ENCODE assay signal across 8 cellular contexts in genomic region chrX:40006025-40007017, GRCh38.
DNase-seq lines count a peak whose midpoint lies in the region; ATAC-seq and TF ChIP-seq lines count a peak whose summit lies in the region.
"Had no signal": no experiment of that assay in that cellular context is flagged by ENCODE, and none has a peak within 500 bp of the region (broad histone marks: within the 10 kb centered on the region; RNA-seq: fewer than 3 reads in every experiment).

No MANE protein-coding gene starts in this region.

- peak overlapping the region; percentile 13 to 26 (median 20) for H3K4me3 ChIP-seq in stomach

- H3K9me3 ChIP-seq in stomach, result peaks cover 0 to 4% (median 0%) of the 10 kb centered on the region in 4 donors

- peak overlapping the region; percentile 40 for H3K4me3 Mint-ChIP-seq in activated naive CD4-positive, alpha-beta T cell treated with anti-CD3 and anti-CD28 coated beads, Interleukin-2, amount 10 ng/mL, durations not matched to agents 7 days and 5 days

- no peak overlapping the region for H3K27ac Mint-ChIP-seq in activated naive CD4-positive, alpha-beta T cell treated with anti-CD3 and anti-CD28 coated beads, Interleukin-2, amount 10 ng/mL, durations not matched to agents 7 days and 5 days

- TF ChIP-seq POLR2A in stomach (IDR thresholded peaks at IDR 0.05), result no peak

- CTCF ChIA-PET in activated naive CD4-positive, alpha-beta T cell treated with anti-CD3 and anti-CD28 coated beads, Interleukin-2, amount 10 ng/mL, durations not matched to agents 7 days and 5 days (lab: Charles Lee), result interaction anchor here (0.8 to 1.5 kb wide), 3 partner anchors 92 to 189 kb away, joined by 3 to 6 read pairs (median 5); partner anchors contain the start of gene BCOR

- H3K27me3 Mint-ChIP-seq in activated naive CD4-positive, alpha-beta T cell treated with anti-CD3 and anti-CD28 coated beads, Interleukin-2, amount 10 ng/mL, durations not matched to agents 7 days and 5 days, result peaks cover 90% of the 10 kb centered on the region

- peak; percentile 60 for DNase-seq in M059J (ENCODE audit: low read depth)
- peak; percentile 55 for DNase-seq in activated naive CD4-positive, alpha-beta T cell treated with anti-CD3 and anti-CD28 coated beads, Interleukin-2, amount 10 ng/mL, durations not matched to agents 7 days and 5 days
- DNase-seq in islet precursor cell, result peak; percentile 93
- peak; percentile 71 for DNase-seq in stomach
- no peak for DNase-seq in COLO829 (ENCODE audit: low spot score)
- no peak for DNase-seq in NCI-H1092 treated with DMSO at 0.1 percent for 48 hours (lab: John Stamatoyannopoulos, UW)

- H3K36me3 Mint-ChIP-seq in activated naive CD4-positive, alpha-beta T cell treated with anti-CD3 and anti-CD28 coated beads, Interleukin-2, amount 10 ng/mL, durations not matched to agents 7 days and 5 days, result no peaks in the 10 kb centered on the region

- 24 to 66% (median 38%) methylated on average over 10 to 62 of the region's 68 CpGs for WGBS in stomach, 5 donors

- no peaks in the 10 kb centered on the region for H3K36me3 ChIP-seq in stomach

- H3K4me1 ChIP-seq in stomach, result peaks cover 5 to 61% (median 36%) of the 10 kb centered on the region in 4 donors

- no peak for TF ChIP-seq CTCF in stomach (IDR thresholded peaks at IDR 0.05)

- no peaks in the 10 kb centered on the region for H3K9me3 Mint-ChIP-seq in activated naive CD4-positive, alpha-beta T cell treated with anti-CD3 and anti-CD28 coated beads, Interleukin-2, amount 10 ng/mL, durations not matched to agents 7 days and 5 days

- intact Hi-C loops in stomach (cut with DNase I; ENCODE audit: low total_unique reads), result no loop called here

- no peak for TF ChIP-seq EP300 in stomach (IDR thresholded peaks at IDR 0.05)

- peaks cover 42% of the 10 kb centered on the region for H3K4me1 Mint-ChIP-seq in activated naive CD4-positive, alpha-beta T cell treated with anti-CD3 and anti-CD28 coated beads, Interleukin-2, amount 10 ng/mL, durations not matched to agents 7 days and 5 days

- ATAC-seq in HG03442 (IDR thresholded peaks at IDR 0.05; ENCODE audit: unreplicated experiment), result no peak

- peak overlapping the region in 1 of 5 donors; percentile 34 for H3K27ac ChIP-seq in stomach
- H3K27ac ChIP-seq: HL-60 had no signal

- peaks cover 4 to 64% (median 40%) of the 10 kb centered on the region in 3 donors for H3K27me3 ChIP-seq in stomach

Comparison
In these comparisons a context has a peak if more than half of its experiments do, and no peak if none do; other contexts are left out.
1. DNase-seq: peak in M059J (single experiment), activated naive CD4-positive, alpha-beta T cell treated with anti-CD3 and anti-CD28 coated beads, Interleukin-2, amount 10 ng/mL, durations not matched to agents 7 days and 5 days (single experiment), islet precursor cell (single experiment) and stomach (single experiment); none in COLO829 (single experiment) and NCI-H1092 treated with DMSO at 0.1 percent for 48 hours (single experiment).